1 cellular context compared by ENCODE assay signal in the genomic region with DNA sequence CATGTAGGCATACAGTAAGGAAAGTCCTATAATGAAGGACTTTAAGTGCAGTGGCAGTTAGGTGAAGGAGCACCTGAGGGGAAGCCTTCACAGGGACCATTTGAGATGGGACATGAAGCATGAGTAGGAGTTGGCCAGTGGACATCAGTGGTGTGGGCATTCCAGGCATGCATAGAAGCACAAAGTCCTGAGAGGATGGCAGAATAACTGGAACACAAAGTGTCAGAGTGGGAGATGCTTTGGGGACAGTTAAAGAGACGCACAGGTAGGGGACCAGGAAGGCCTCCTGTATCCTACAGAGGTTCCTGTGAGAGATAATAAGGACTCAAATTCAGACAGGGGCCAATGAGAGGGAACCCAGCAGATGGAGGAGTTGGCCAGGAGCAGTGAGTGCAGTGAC.
TF ChIP-seq lines count a peak whose summit lies in the region.

No MANE protein-coding gene starts in this region.

TF ChIP-seq in H1, 55 proteins besides CTCF, POLR2A, EP300 and RAD21:
- TF ChIP-seq SP2 (IDR thresholded peaks at IDR 0.05; ENCODE audit: low read length) (no peak), CREB1 (IDR thresholded peaks at IDR 0.05) (no peak), CEBPB (IDR thresholded peaks at IDR 0.05; ENCODE audit: low read depth, low read length) (no peak), RFX5 (IDR thresholded peaks at IDR 0.05; ENCODE audit: borderline replicate concordance, low read depth, low read length) (no peak), CHD1 (IDR thresholded peaks at IDR 0.05; ENCODE audit: low read depth, low read length) (no peak), FOSL1 (IDR thresholded peaks at IDR 0.05; ENCODE audit: insufficient read depth, low read depth, low read length) (no peak), YY1 (IDR thresholded peaks at IDR 0.05; ENCODE audit: low read depth, low read length) (no peak), EGR1 (IDR thresholded peaks at IDR 0.05; ENCODE audit: borderline replicate concordance, low read depth, low read length) (no peak), SAP30 (IDR thresholded peaks at IDR 0.05; ENCODE audit: insufficient read depth, insufficient replicate concordance, low read length) (no peak)
- TF ChIP-seq, protein P1, sequence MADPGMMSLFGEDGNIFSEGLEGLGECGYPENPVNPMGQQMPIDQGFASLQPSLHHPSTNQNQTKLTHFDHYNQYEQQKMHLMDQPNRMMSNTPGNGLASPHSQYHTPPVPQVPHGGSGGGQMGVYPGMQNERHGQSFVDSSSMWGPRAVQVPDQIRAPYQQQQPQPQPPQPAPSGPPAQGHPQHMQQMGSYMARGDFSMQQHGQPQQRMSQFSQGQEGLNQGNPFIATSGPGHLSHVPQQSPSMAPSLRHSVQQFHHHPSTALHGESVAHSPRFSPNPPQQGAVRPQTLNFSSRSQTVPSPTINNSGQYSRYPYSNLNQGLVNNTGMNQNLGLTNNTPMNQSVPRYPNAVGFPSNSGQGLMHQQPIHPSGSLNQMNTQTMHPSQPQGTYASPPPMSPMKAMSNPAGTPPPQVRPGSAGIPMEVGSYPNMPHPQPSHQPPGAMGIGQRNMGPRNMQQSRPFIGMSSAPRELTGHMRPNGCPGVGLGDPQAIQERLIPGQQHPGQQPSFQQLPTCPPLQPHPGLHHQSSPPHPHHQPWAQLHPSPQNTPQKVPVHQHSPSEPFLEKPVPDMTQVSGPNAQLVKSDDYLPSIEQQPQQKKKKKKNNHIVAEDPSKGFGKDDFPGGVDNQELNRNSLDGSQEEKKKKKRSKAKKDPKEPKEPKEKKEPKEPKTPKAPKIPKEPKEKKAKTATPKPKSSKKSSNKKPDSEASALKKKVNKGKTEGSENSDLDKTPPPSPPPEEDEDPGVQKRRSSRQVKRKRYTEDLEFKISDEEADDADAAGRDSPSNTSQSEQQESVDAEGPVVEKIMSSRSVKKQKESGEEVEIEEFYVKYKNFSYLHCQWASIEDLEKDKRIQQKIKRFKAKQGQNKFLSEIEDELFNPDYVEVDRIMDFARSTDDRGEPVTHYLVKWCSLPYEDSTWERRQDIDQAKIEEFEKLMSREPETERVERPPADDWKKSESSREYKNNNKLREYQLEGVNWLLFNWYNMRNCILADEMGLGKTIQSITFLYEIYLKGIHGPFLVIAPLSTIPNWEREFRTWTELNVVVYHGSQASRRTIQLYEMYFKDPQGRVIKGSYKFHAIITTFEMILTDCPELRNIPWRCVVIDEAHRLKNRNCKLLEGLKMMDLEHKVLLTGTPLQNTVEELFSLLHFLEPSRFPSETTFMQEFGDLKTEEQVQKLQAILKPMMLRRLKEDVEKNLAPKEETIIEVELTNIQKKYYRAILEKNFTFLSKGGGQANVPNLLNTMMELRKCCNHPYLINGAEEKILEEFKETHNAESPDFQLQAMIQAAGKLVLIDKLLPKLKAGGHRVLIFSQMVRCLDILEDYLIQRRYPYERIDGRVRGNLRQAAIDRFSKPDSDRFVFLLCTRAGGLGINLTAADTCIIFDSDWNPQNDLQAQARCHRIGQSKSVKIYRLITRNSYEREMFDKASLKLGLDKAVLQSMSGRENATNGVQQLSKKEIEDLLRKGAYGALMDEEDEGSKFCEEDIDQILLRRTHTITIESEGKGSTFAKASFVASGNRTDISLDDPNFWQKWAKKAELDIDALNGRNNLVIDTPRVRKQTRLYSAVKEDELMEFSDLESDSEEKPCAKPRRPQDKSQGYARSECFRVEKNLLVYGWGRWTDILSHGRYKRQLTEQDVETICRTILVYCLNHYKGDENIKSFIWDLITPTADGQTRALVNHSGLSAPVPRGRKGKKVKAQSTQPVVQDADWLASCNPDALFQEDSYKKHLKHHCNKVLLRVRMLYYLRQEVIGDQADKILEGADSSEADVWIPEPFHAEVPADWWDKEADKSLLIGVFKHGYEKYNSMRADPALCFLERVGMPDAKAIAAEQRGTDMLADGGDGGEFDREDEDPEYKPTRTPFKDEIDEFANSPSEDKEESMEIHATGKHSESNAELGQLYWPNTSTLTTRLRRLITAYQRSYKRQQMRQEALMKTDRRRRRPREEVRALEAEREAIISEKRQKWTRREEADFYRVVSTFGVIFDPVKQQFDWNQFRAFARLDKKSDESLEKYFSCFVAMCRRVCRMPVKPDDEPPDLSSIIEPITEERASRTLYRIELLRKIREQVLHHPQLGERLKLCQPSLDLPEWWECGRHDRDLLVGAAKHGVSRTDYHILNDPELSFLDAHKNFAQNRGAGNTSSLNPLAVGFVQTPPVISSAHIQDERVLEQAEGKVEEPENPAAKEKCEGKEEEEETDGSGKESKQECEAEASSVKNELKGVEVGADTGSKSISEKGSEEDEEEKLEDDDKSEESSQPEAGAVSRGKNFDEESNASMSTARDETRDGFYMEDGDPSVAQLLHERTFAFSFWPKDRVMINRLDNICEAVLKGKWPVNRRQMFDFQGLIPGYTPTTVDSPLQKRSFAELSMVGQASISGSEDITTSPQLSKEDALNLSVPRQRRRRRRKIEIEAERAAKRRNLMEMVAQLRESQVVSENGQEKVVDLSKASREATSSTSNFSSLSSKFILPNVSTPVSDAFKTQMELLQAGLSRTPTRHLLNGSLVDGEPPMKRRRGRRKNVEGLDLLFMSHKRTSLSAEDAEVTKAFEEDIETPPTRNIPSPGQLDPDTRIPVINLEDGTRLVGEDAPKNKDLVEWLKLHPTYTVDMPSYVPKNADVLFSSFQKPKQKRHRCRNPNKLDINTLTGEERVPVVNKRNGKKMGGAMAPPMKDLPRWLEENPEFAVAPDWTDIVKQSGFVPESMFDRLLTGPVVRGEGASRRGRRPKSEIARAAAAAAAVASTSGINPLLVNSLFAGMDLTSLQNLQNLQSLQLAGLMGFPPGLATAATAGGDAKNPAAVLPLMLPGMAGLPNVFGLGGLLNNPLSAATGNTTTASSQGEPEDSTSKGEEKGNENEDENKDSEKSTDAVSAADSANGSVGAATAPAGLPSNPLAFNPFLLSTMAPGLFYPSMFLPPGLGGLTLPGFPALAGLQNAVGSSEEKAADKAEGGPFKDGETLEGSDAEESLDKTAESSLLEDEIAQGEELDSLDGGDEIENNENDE (IDR thresholded peaks at IDR 0.05; ENCODE audit: insufficient replicate concordance, low read length), result no peak
